In genomic region chr2:69306897-69307695, GRCh38 we compare ENCODE assay signal across 9 cellular contexts.
A peak's percentile ranks its signal among the peaks of the same experiment; 100 is the strongest.
DNase-seq lines count a peak whose midpoint lies in the region; ATAC-seq, FAIRE-seq and TF ChIP-seq lines count a peak whose summit lies in the region.
"Had no signal": no experiment of that assay in that cellular context is flagged by ENCODE, and none has a peak within 500 bp of the region (broad histone marks: within the 10 kb centered on the region; RNA-seq: fewer than 3 reads in every experiment).

No MANE protein-coding gene starts in this region.

- H3K79me2 ChIP-seq in keratinocyte (ENCODE audit: control insufficient read depth, insufficient read depth, low read length), result no peaks in the 10 kb centered on the region

- H3K9ac ChIP-seq in keratinocyte (ENCODE audit: control insufficient read depth, extremely low read depth, insufficient read depth, low read length), result peak overlapping the region; percentile 57

- no peaks in the 10 kb centered on the region for H3K36me3 ChIP-seq in keratinocyte (ENCODE audit: control insufficient read depth in 2 of 2, extremely low read depth in 1 of 2, insufficient read depth in 2 of 2, low read length in 2 of 2)

- peaks cover 3% of the 10 kb centered on the region for H3K9me3 ChIP-seq in keratinocyte (ENCODE audit: control insufficient read depth, low read depth, low read length)

- peaks cover 15% of the 10 kb centered on the region for H3K4me1 ChIP-seq in keratinocyte (ENCODE audit: control insufficient read depth, extremely low read depth, insufficient read depth, low read length)

- peak; percentile 49 to 98 (median 90) for TF ChIP-seq CTCF in keratinocyte (optimal IDR thresholded peaks at IDR 0.05 in 1 of 3, IDR thresholded peaks at IDR 0.05 in 1 of 3, conservative IDR thresholded peaks at IDR 0.05 in 1 of 3; ENCODE audit: extremely low read depth in 1 of 3, insufficient read depth in 2 of 3, low read length in 3 of 3)

- ATAC-seq in HG03039 (IDR thresholded peaks at IDR 0.05; ENCODE audit: unreplicated experiment), result peak; percentile 72
- peak; percentile 83 to 85 for ATAC-seq in activated CD4-positive, CD25-positive, alpha-beta regulatory T cell treated with anti-CD3 and anti-CD28 coated beads, Interleukin-2, amount 50 U/mL, for 24 hours

- DNase-seq in NCI-H1436 (lab: John Stamatoyannopoulos, UW), result peak; percentile 76
- no peak for DNase-seq in NCI-H1436 treated with DMSO at 0.1 percent for 48 hours (lab: John Stamatoyannopoulos, UW)
- DNase-seq in NCI-H2196 (lab: John Stamatoyannopoulos, UW; ENCODE audit: unreplicated experiment), result peak; percentile 33
- peak; percentile 62 for DNase-seq in cerebellar cortex (ENCODE audit: low spot score)
- DNase-seq in keratinocyte (ENCODE audit: low read depth, low spot score), result no peak
- DNase-seq in stimulated activated CD4-positive, alpha-beta T cell treated with anti-CD3 and anti-CD28 coated beads, Interleukin-12 subunit alpha, Interleukin-12 subunit beta, amount 100 ng/mL, for 24 hours (ENCODE audit: low read depth in 2 of 2), result peak; percentile 32 to 56

- no peak overlapping the region for H3K27ac ChIP-seq in keratinocyte (ENCODE audit: control insufficient read depth, insufficient read depth, low read length)

- H2AFZ ChIP-seq in keratinocyte (ENCODE audit: control insufficient read depth, low read length), result peak overlapping the region; percentile 90

- peak overlapping the region; percentile 46 to 89 (median 74) for H3K4me3 ChIP-seq in keratinocyte (ENCODE audit: control insufficient read depth in 2 of 3, extremely low read depth in 1 of 3, insufficient read depth in 2 of 3, low read depth in 1 of 3, low read length in 3 of 3)

- dilution Hi-C loops in keratinocyte (cut with MboI; ENCODE audit: extremely low pct_ligation_motif_present, low sequenced_read_pairs), result no loop called here

- no peak for FAIRE-seq in keratinocyte (lab: Jason Lieb, UNC)
- FAIRE-seq: G401.6 had no signal

- H3K4me2 ChIP-seq in keratinocyte (ENCODE audit: control insufficient read depth, extremely low read depth, insufficient read depth, low read depth, low read length), result peak overlapping the region; percentile 97

- no peaks in the 10 kb centered on the region for H3K9me1 ChIP-seq in keratinocyte (ENCODE audit: control insufficient read depth, extremely low read depth, insufficient read depth, low read length)

- H4K20me1 ChIP-seq in keratinocyte (ENCODE audit: control insufficient read depth, extremely low read depth, insufficient read depth, low read length), result no peaks in the 10 kb centered on the region

- H3K27me3 ChIP-seq in keratinocyte (ENCODE audit: control insufficient read depth, extremely low read depth, insufficient read depth, low read length), result peaks cover 26% of the 10 kb centered on the region

Comparison
In these comparisons a context has a peak if more than half of its experiments do, and no peak if none do; other contexts are left out.
1. DNase-seq: peak in NCI-H1436 (single experiment), NCI-H2196 (single experiment), cerebellar cortex (single experiment) and stimulated activated CD4-positive, alpha-beta T cell treated with anti-CD3 and anti-CD28 coated beads, Interleukin-12 subunit alpha, Interleukin-12 subunit beta, amount 100 ng/mL, for 24 hours (2 of 2); none in NCI-H1436 treated with DMSO at 0.1 percent for 48 hours (single experiment) and keratinocyte (single experiment).